ENCODE assay signal across 1 cellular context in the genomic region with DNA sequence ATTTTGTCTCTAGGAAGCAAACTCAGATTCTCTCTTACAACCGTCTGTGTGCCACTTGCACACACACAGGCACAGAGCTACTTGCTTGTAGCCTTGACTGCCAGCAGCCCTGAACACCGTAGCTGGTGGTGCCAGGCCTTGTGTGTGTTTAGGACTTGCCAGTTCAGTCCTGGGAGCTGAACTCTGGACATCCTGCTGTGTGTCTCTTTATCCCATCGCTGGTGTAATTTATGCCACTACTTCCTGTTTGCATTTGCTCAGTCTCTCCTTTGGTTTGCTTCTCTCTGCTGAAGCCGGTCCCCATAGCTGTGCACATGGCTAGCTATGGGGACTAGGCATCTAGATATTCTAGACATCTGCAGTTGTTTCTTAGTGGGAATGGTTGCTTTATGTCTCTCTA.
TF ChIP-seq lines count a peak whose summit lies in the region.

No MANE protein-coding gene starts in this region.

TF ChIP-seq in HepG2, 621 proteins besides CTCF, POLR2A, EP300 and RAD21 (continued from another document):
- TF ChIP-seq, protein P1, sequence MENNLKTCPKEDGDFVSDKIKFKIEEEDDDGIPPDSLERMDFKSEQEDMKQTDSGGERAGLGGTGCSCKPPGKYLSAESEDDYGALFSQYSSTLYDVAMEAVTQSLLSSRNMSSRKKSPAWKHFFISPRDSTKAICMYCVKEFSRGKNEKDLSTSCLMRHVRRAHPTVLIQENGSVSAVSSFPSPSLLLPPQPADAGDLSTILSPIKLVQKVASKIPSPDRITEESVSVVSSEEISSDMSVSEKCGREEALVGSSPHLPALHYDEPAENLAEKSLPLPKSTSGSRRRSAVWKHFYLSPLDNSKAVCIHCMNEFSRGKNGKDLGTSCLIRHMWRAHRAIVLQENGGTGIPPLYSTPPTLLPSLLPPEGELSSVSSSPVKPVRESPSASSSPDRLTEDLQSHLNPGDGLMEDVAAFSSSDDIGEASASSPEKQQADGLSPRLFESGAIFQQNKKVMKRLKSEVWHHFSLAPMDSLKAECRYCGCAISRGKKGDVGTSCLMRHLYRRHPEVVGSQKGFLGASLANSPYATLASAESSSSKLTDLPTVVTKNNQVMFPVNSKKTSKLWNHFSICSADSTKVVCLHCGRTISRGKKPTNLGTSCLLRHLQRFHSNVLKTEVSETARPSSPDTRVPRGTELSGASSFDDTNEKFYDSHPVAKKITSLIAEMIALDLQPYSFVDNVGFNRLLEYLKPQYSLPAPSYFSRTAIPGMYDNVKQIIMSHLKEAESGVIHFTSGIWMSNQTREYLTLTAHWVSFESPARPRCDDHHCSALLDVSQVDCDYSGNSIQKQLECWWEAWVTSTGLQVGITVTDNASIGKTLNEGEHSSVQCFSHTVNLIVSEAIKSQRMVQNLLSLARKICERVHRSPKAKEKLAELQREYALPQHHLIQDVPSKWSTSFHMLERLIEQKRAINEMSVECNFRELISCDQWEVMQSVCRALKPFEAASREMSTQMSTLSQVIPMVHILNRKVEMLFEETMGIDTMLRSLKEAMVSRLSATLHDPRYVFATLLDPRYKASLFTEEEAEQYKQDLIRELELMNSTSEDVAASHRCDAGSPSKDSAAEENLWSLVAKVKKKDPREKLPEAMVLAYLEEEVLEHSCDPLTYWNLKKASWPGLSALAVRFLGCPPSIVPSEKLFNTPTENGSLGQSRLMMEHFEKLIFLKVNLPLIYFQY (CRISPR knock-in tag; IDR thresholded peaks at IDR 0.05; ENCODE audit: borderline replicate concordance) = no peak
- TF ChIP-seq SATB2 (CRISPR knock-in tag; IDR thresholded peaks at IDR 0.05) = no peak
- TF ChIP-seq DPF2 (CRISPR knock-in tag; IDR thresholded peaks at IDR 0.05; ENCODE audit: borderline replicate concordance, low read depth) = no peak
- TF ChIP-seq HNRNPH1 (optimal IDR thresholded peaks at IDR 0.05; ENCODE audit: low read depth, low read length) = no peak
- no peak for TF ChIP-seq ATAD3A (CRISPR knock-in tag; IDR thresholded peaks at IDR 0.05)
- no peak for TF ChIP-seq BORCS8-MEF2B (CRISPR knock-in tag; IDR thresholded peaks at IDR 0.05)
- TF ChIP-seq SMARCE1 (IDR thresholded peaks at IDR 0.05; ENCODE audit: borderline replicate concordance) = no peak
- no peak for TF ChIP-seq NCOA5 (CRISPR knock-in tag; IDR thresholded peaks at IDR 0.05)
- TF ChIP-seq, protein P2, sequence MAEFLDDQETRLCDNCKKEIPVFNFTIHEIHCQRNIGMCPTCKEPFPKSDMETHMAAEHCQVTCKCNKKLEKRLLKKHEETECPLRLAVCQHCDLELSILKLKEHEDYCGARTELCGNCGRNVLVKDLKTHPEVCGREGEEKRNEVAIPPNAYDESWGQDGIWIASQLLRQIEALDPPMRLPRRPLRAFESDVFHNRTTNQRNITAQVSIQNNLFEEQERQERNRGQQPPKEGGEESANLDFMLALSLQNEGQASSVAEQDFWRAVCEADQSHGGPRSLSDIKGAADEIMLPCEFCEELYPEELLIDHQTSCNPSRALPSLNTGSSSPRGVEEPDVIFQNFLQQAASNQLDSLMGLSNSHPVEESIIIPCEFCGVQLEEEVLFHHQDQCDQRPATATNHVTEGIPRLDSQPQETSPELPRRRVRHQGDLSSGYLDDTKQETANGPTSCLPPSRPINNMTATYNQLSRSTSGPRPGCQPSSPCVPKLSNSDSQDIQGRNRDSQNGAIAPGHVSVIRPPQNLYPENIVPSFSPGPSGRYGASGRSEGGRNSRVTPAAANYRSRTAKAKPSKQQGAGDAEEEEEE (CRISPR knock-in tag; IDR thresholded peaks at IDR 0.05; ENCODE audit: borderline replicate concordance) = no peak
- TF ChIP-seq, protein P3, sequence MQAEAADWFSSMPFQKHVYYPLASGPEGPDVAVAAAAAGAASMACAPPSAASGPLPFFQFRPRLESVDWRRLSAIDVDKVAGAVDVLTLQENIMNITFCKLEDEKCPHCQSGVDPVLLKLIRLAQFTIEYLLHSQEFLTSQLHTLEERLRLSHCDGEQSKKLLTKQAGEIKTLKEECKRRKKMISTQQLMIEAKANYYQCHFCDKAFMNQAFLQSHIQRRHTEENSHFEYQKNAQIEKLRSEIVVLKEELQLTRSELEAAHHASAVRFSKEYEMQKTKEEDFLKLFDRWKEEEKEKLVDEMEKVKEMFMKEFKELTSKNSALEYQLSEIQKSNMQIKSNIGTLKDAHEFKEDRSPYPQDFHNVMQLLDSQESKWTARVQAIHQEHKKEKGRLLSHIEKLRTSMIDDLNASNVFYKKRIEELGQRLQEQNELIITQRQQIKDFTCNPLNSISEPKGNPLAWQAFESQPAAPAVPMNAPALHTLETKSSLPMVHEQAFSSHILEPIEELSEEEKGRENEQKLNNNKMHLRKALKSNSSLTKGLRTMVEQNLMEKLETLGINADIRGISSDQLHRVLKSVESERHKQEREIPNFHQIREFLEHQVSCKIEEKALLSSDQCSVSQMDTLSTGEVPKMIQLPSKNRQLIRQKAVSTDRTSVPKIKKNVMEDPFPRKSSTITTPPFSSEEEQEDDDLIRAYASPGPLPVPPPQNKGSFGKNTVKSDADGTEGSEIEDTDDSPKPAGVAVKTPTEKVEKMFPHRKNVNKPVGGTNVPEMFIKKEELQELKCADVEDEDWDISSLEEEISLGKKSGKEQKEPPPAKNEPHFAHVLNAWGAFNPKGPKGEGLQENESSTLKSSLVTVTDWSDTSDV (CRISPR knock-in tag; IDR thresholded peaks at IDR 0.05) = no peak
- no peak for TF ChIP-seq U2AF1 (optimal IDR thresholded peaks at IDR 0.05; ENCODE audit: low read depth, low read length)
- TF ChIP-seq SMAD1 (CRISPR knock-in tag; IDR thresholded peaks at IDR 0.05; ENCODE audit: borderline replicate concordance, low read depth) = no peak
- no peak for TF ChIP-seq TAF1 (CRISPR knock-in tag; IDR thresholded peaks at IDR 0.05)
- TF ChIP-seq ZSCAN20 (CRISPR knock-in tag; IDR thresholded peaks at IDR 0.05; ENCODE audit: borderline replicate concordance) = no peak
- 0 out of 2 replicates have a peak, but pooled peaks have one; percentile 22 for TF ChIP-seq RXRA (CRISPR knock-in tag; IDR thresholded peaks at IDR 0.05)
- 0 out of 2 replicates have a peak, but pooled peaks have one; percentile 28 for TF ChIP-seq SIX1 (CRISPR knock-in tag; IDR thresholded peaks at IDR 0.05; ENCODE audit: borderline replicate concordance)
- TF ChIP-seq SIN3A (IDR thresholded peaks at IDR 0.05; ENCODE audit: borderline replicate concordance, low read depth, low read length) = no peak
- TF ChIP-seq RFX3 (CRISPR knock-in tag; IDR thresholded peaks at IDR 0.05) = no peak
TF ChIP-seq in HepG2: peak in this region for 88.
